In the genomic region with DNA sequence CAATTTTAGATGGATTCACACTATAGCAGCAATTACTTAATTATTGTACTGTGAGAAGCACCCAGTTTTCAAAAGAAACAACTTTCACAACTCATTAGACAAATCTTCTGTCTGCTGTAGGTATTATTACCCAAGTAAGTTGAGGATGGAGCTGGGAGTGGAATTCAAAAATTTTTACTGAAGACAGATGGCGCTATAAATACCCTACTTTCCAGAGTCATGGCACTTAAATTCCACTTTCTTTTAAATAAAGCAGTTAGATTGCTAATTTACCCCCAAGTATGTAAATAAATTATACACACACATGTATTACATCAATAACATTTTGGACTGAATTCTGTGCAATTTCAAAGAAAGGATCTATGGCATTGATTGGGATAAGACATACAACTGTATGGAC, we compare ENCODE assay signal across 19 cellular contexts.
"Had no signal": no experiment of that assay in that cellular context is flagged by ENCODE, and none has a peak within 500 bp of the region (broad histone marks: within the 10 kb centered on the region; RNA-seq: fewer than 3 reads in every experiment).

No MANE protein-coding gene starts in this region.

- H3K36me3 Mint-ChIP-seq: activated naive CD8-positive, alpha-beta T cell treated with anti-CD3 and anti-CD28 coated beads for 36 hours had no signal

- H3K9me3 ChIP-seq: body of pancreas, prostate gland, transverse colon, vagina had no signal

- DNase-seq: activated CD4-positive, alpha-beta T cell treated with anti-CD3 and anti-CD28 coated beads, Interleukin-2, amount 10 ng/mL, durations not matched to agents 24 days and 14 days; activated CD4-positive, CD25-positive, alpha-beta regulatory T cell; activated CD8-positive, alpha-beta memory T cell treated with anti-CD3 and anti-CD28 coated beads, Interleukin-2, amount 50 U/mL, for 4 hours; activated CD8-positive, alpha-beta T cell treated with anti-CD3 and anti-CD28 coated beads, Interleukin-2, amount 10 ng/mL, durations not matched to agents 7 days and 5 days; activated gamma-delta T cell treated with Interleukin-2 at 50 U/mL for 16 hours; activated naive CD8-positive, alpha-beta T cell treated with anti-CD3 and anti-CD28 coated beads for 36 hours; activated T-cell treated with anti-CD3 and anti-CD28 coated beads, Interleukin-2, amount 50 U/mL, for 72 hours; amygdala; body of pancreas; central memory CD4-positive, alpha-beta T cell; effector CD4-positive, alpha-beta T cell; midbrain; right cardiac atrium; stimulated activated naive CD8-positive, alpha-beta T cell treated with anti-CD3 and anti-CD28 coated beads, Interleukin-15, Interleukin-2, amounts not matched to agents 100 U/mL and 50 U/mL, for 24 hours; transverse colon had no signal

- H3K4me3 ChIP-seq: body of pancreas, coronary artery, prostate gland, smooth muscle cell, transverse colon, vagina had no signal

- H3K4me1 ChIP-seq: body of pancreas, prostate gland, vagina had no signal

- H3K9me3 Mint-ChIP-seq: activated CD4-positive, alpha-beta T cell treated with anti-CD3 and anti-CD28 coated beads, Interleukin-2, amount 10 ng/mL, durations not matched to agents 24 days and 14 days; activated naive CD8-positive, alpha-beta T cell treated with anti-CD3 and anti-CD28 coated beads for 36 hours; activated T-cell treated with anti-CD3 and anti-CD28 coated beads, Interleukin-2, amount 50 U/mL, for 72 hours had no signal

- H3K27me3 ChIP-seq: body of pancreas, transverse colon, vagina had no signal

- H3K36me3 ChIP-seq: prostate gland, transverse colon, vagina had no signal

- H3K4me3 Mint-ChIP-seq: activated CD4-positive, alpha-beta T cell treated with anti-CD3 and anti-CD28 coated beads, Interleukin-2, amount 10 ng/mL, durations not matched to agents 24 days and 14 days; activated CD8-positive, alpha-beta T cell treated with anti-CD3 and anti-CD28 coated beads, Interleukin-2, amount 10 ng/mL, durations not matched to agents 7 days and 5 days; activated naive CD8-positive, alpha-beta T cell treated with anti-CD3 and anti-CD28 coated beads for 36 hours; activated T-cell treated with anti-CD3 and anti-CD28 coated beads, Interleukin-2, amount 50 U/mL, for 72 hours had no signal

- H3K27ac ChIP-seq: body of pancreas, coronary artery, prostate gland, vagina had no signal

- H3K27ac Mint-ChIP-seq: activated CD4-positive, alpha-beta T cell treated with anti-CD3 and anti-CD28 coated beads, Interleukin-2, amount 10 ng/mL, durations not matched to agents 24 days and 14 days; activated CD8-positive, alpha-beta T cell treated with anti-CD3 and anti-CD28 coated beads, Interleukin-2, amount 10 ng/mL, durations not matched to agents 7 days and 5 days; activated naive CD8-positive, alpha-beta T cell treated with anti-CD3 and anti-CD28 coated beads for 36 hours; activated T-cell treated with anti-CD3 and anti-CD28 coated beads, Interleukin-2, amount 50 U/mL, for 72 hours had no signal

- H3K4me2 ChIP-seq: smooth muscle cell had no signal
